ENCODE assay signal across 6 cellular contexts in the genomic region with DNA sequence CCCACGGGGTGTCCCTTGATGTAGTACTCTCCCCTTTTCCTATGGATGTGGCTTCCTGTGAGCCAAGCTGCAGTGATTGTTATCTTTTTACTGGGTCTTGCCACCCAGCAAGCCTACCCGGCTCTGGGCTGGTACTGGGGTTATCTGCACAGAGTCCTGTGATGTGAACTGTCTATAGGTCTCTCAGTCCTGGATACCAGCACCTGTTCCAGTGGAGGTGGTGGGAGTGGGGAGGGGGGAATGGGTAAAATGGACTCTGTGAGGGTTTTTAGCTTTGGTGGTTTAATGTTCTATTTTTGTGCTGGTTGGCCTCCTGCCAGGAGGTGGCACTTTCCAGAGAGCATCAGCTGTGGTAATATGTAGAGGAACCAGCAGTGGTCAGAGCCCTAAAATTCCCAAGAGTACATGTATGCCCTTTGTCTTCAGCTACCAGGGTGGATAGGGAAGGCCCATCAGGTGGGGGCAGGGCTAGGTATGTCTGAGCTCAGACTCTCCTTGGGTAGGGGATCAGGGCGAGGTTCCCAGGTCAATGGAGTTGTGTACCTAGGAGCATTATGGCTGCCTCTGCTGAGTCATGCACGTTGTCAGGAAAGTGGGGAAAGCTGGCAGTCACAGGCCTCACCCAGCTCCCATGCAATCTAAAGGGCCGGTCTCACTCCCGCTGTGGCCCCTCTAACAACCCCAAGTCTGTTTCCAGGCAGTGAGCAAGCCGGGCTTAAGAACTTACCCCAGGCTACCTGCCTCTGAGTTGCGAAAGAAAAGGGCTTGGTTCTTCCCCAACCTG.
DNase-seq lines count a peak whose midpoint lies in the region; TF ChIP-seq lines count a peak whose summit lies in the region.
"Not testable (repeated sequence)": the region's sequence is repeated elsewhere in the genome, so short reads cannot be mapped to it uniquely, and the experiment has no call there.

No MANE protein-coding gene starts in this region.

- H3K4ac ChIP-seq in mesendoderm (ENCODE audit: low read depth, low read length): not testable (repeated sequence)

- H3K56ac ChIP-seq in mesendoderm (ENCODE audit: low read length): not testable (repeated sequence)

- not testable (repeated sequence) for TF ChIP-seq CTCF in epithelial cell of esophagus (IDR thresholded peaks at IDR 0.05; ENCODE audit: insufficient read depth, low read depth, low read length, missing control alignments)

- H3K23ac ChIP-seq in mesendoderm (ENCODE audit: low read length): not testable (repeated sequence)

- not testable (repeated sequence) for H3K4me1 ChIP-seq in HUES48 (ENCODE audit: control insufficient read depth, insufficient read depth, low read length); SJCRH30; mesendoderm (ENCODE audit: control insufficient read depth, low read depth, low read length)

- H3K36me3 ChIP-seq in HUES48 (ENCODE audit: control insufficient read depth, insufficient read depth, low read length); SJCRH30; mesendoderm (ENCODE audit: control insufficient read depth, insufficient read depth, low read length): not testable (repeated sequence)

- DNase-seq in DMS153 (lab: John Stamatoyannopoulos, UW) (peak; percentile 26), NCI-H69 (lab: John Stamatoyannopoulos, UW) (peak; percentile 79), SJCRH30 (peak; percentile 3 to 43), epithelial cell of esophagus (ENCODE audit: low read depth) (peak; percentile 26), mesendoderm (peak; percentile 0)

- not testable (repeated sequence) for H2BK5ac ChIP-seq in mesendoderm (ENCODE audit: low read length)

- H3K79me2 ChIP-seq in mesendoderm (ENCODE audit: control insufficient read depth, insufficient read depth, low read length): not testable (repeated sequence)

- H3K4me3 ChIP-seq in HUES48 (ENCODE audit: low read depth, low read length); SJCRH30; epithelial cell of esophagus (ENCODE audit: low read length); mesendoderm (ENCODE audit: low read length): not testable (repeated sequence)

- H2AK5ac ChIP-seq in mesendoderm (ENCODE audit: low read length): not testable (repeated sequence)

- H4K5ac ChIP-seq in mesendoderm (ENCODE audit: low read length): not testable (repeated sequence)

- not testable (repeated sequence) for H3K18ac ChIP-seq in mesendoderm (ENCODE audit: low read length)

- not testable (repeated sequence) for H2BK120ac ChIP-seq in mesendoderm (ENCODE audit: low read depth, low read length)

- not testable (repeated sequence) for H3K4me2 ChIP-seq in mesendoderm (ENCODE audit: low read length)

- not testable (repeated sequence) for H3K79me1 ChIP-seq in mesendoderm (ENCODE audit: low read length)

- not testable (repeated sequence) for H3K9me3 ChIP-seq in HUES48 (ENCODE audit: control insufficient read depth, insufficient read depth, low read length); SJCRH30 (replicated peaks)

- not testable (repeated sequence) for H3K9ac ChIP-seq in HUES48 (ENCODE audit: low read depth, low read length); mesendoderm (ENCODE audit: low read length)

- WGBS in mesendoderm (ENCODE audit: extremely low coverage, insufficient coverage, low lambda C conversion rate): no CpG with 5 or more reads among the region's 8 CpGs

- H2BK15ac ChIP-seq in mesendoderm (replicated peaks; ENCODE audit: low read depth): not testable (repeated sequence)

- H3K27ac ChIP-seq in HUES48 (ENCODE audit: low read depth, low read length): peak overlapping the region; percentile 12
- H3K27ac ChIP-seq in SJCRH30; mesendoderm (ENCODE audit: low read depth, low read length): not testable (repeated sequence)

- not testable (repeated sequence) for H4K8ac ChIP-seq in mesendoderm (ENCODE audit: low read depth, low read length)

- H3K27me3 ChIP-seq in HUES48 (ENCODE audit: control insufficient read depth, insufficient read depth, low read length); SJCRH30; mesendoderm (ENCODE audit: insufficient read depth, low read length, poor library complexity): not testable (repeated sequence)

Comparison
In these comparisons a context has a peak if more than half of its experiments do, and no peak if none do; other contexts are left out.
1. DNase-seq: peak in every context shown above with its lines; median percentile 79 in NCI-H69; 26 in DMS153; 26 in epithelial cell of esophagus; 23 in SJCRH30; 0 in mesendoderm.